In genomic region chr11:66365711-66366619, GRCh38 we compare ENCODE assay signal across 1 cellular context.
A peak's percentile ranks its signal among the peaks of the same experiment; 100 is the strongest.
TF ChIP-seq lines count a peak whose summit lies in the region.

No MANE protein-coding gene starts in this region.

TF ChIP-seq in WTC11, 78 proteins besides CTCF, POLR2A, EP300 and RAD21:
- TF ChIP-seq SP1 (CRISPR knock-in tag; conservative IDR thresholded peaks at IDR 0.05) (0 out of 2 replicates have a peak, but pooled peaks have one; percentile 33), FOXP1 (CRISPR knock-in tag; IDR thresholded peaks at IDR 0.05; ENCODE audit: borderline replicate concordance) (no peak)
